5 cellular contexts compared by ENCODE assay signal in genomic region chr2:29296585-29296984, GRCh38.
"Had no signal": no experiment of that assay in that cellular context is flagged by ENCODE, and none has a peak within 500 bp of the region (broad histone marks: within the 10 kb centered on the region; RNA-seq: fewer than 3 reads in every experiment).

No MANE protein-coding gene starts in this region.

- FAIRE-seq: HTR-8/SVneo, K562 had no signal

- H3K4me3 ChIP-seq: K562 had no signal

- H3K27ac ChIP-seq: HL-60 had no signal

- ATAC-seq: K562 had no signal

- DNase-seq: KBM-7, KG1 had no signal
